In genomic region chr9:27247756-27248155, GRCh38 we compare ENCODE assay signal across 9 cellular contexts. TPM values are rescaled to one million over a fixed set of nuclear protein-coding genes. Genes with fewer than 3 reads are reported as not detected.
DNase-seq lines count a peak whose midpoint lies in the region; ATAC-seq and TF ChIP-seq lines count a peak whose summit lies in the region.
"Had no signal": no experiment of that assay in that cellular context is flagged by ENCODE, and none has a peak within 500 bp of the region (broad histone marks: within the 10 kb centered on the region; RNA-seq: fewer than 3 reads in every experiment).

No MANE protein-coding gene starts in this region.

- peak; percentile 89 for ATAC-seq in HG02642 (IDR thresholded peaks at IDR 0.05; ENCODE audit: poor library complexity, unreplicated experiment)

- H3K36me3 ChIP-seq in ascending aorta, result no peaks in the 10 kb centered on the region
- no peaks in the 10 kb centered on the region for H3K36me3 ChIP-seq in iPS DF 6.9 (ENCODE audit: control insufficient read depth, insufficient read depth, low read length)

- H3K4me1 ChIP-seq in ascending aorta (no peaks in the 10 kb centered on the region), iPS DF 6.9 (ENCODE audit: control insufficient read depth, insufficient read depth, low read length) (no peaks in the 10 kb centered on the region; the same call in 1 of the 2 replicates)

- no CpG with 5 or more reads among the region's 2 CpGs for WGBS in iPS DF 6.9 (ENCODE audit: insufficient coverage, insufficient read length)

- intact Hi-C loops in ascending aorta (cut with DNase I), result no loop called here

- H3K27ac ChIP-seq in 22Rv1, result no peak overlapping the region
- H3K27ac ChIP-seq in ascending aorta, result no peak overlapping the region
- no peak overlapping the region for H3K27ac ChIP-seq in iPS DF 6.9 (ENCODE audit: low read length)
- H3K27ac ChIP-seq: HL-60 had no signal

- no peak overlapping the region for H3K4me3 ChIP-seq in ascending aorta
- H3K4me3 ChIP-seq in iPS DF 6.9 (ENCODE audit: low read length), result no peak overlapping the region

- peak; percentile 83 for TF ChIP-seq CTCF in 22Rv1 (IDR thresholded peaks at IDR 0.05)
- TF ChIP-seq CTCF in GM10266 (IDR thresholded peaks at IDR 0.05; ENCODE audit: control insufficient read depth, insufficient read depth, low read depth, missing control alignments), result peak; percentile 58
- peak in 2 of 3 experiments; percentile 26 to 36 for TF ChIP-seq CTCF in ascending aorta (IDR thresholded peaks at IDR 0.05)

- peak; percentile 23 for DNase-seq in GM10266 (ENCODE audit: extremely low spot score)
- peak; percentile 32 for DNase-seq in NCI-H1092 treated with DMSO at 0.1 percent for 48 hours (lab: John Stamatoyannopoulos, UW)
- DNase-seq in ascending aorta (ENCODE audit: low spot score in 2 of 2), result no peak
- DNase-seq in iPS DF 6.9 (ENCODE audit: low read depth, low spot score), result peak; percentile 43
- DNase-seq in ureter (ENCODE audit: low spot score), result peak; percentile 46
- DNase-seq in NOMO-1 treated with DMSO at 0.1 percent for 48 hours (lab: John Stamatoyannopoulos, UW; ENCODE audit: unreplicated experiment), result no peak

- H3K9me3 ChIP-seq in ascending aorta, result no peaks in the 10 kb centered on the region
- H3K9me3 ChIP-seq in iPS DF 6.9 (ENCODE audit: control insufficient read depth, insufficient read depth, low read length), result no peaks in the 10 kb centered on the region

- H3K27me3 ChIP-seq in ascending aorta, result no peaks in the 10 kb centered on the region
- no peaks in the 10 kb centered on the region for H3K27me3 ChIP-seq in iPS DF 6.9 (ENCODE audit: control insufficient read depth, insufficient read depth, low read length)

RNA-seq across cellular contexts. Expression of gene EQTN, which starts 49.2 kb away (rescaled TPM):
- total RNA-seq in ascending aorta (not detected), ureter (0.44 TPM)

Comparison
In these comparisons a context has a peak if more than half of its experiments do, and no peak if none do; other contexts are left out.
1. CTCF ChIP-seq: peak in every context shown above with its lines; median percentile 83 in 22Rv1; 58 in GM10266; 31 in ascending aorta.
2. DNase-seq: peak in GM10266 (single experiment), NCI-H1092 treated with DMSO at 0.1 percent for 48 hours (single experiment), iPS DF 6.9 (single experiment) and ureter (single experiment); none in ascending aorta (0 of 2) and NOMO-1 treated with DMSO at 0.1 percent for 48 hours (single experiment).